1 cellular context compared by ENCODE assay signal in the genomic region with DNA sequence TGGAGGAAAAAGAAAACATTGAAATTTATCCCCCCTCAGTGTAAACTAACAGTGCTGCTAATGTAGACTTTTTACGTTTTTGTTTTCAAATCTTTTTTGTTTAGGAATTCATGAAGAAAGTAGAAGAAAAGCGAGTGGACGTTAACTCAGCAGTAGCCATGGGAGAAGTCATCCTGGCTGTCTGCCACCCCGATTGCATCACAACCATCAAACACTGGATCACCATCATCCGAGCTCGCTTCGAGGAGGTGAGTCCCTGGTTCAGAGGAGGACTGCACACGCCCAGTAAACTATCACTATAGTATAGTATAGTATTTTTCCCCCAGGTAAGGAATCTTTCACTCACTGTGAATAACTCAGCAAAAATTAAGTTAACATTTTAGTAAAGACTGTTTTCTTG.
TF ChIP-seq lines count a peak whose summit lies in the region.

No MANE protein-coding gene starts in this region.

TF ChIP-seq in HepG2, 621 proteins besides CTCF, POLR2A, EP300 and RAD21:
- TF ChIP-seq CEBPB (IDR thresholded peaks at IDR 0.05; ENCODE audit: borderline replicate concordance, low read depth, low read length) (peak; percentile 26; the same call in 1 of the 2 replicates), MAF1 (CRISPR knock-in tag; IDR thresholded peaks at IDR 0.05; ENCODE audit: borderline replicate concordance) (no peak)
